Comparison of ENCODE assay signal across 16 cellular contexts in genomic region chr13:29081697-29082440, GRCh38.
"Had no signal": no experiment of that assay in that cellular context is flagged by ENCODE, and none has a peak within 500 bp of the region (broad histone marks: within the 10 kb centered on the region; RNA-seq: fewer than 3 reads in every experiment).

No MANE protein-coding gene starts in this region.

- H3K4me3 Mint-ChIP-seq: activated naive CD8-positive, alpha-beta T cell treated with anti-CD3 and anti-CD28 coated beads, Interleukin-2, amount 10 ng/mL, durations not matched to agents 7 days and 5 days; activated T-helper 1 cell treated with anti-CD3 and anti-CD28 coated beads, Interleukin-12 subunit alpha, Interleukin-12 subunit beta, Interleukin-2, Interleukin-4 antibody, amounts not matched to agents 30 ng/mL and 10 ng/mL and 1 ng/mL, durations not matched to agents 14 hours and 24 hours and 36 hours; brain; endodermal cell; natural killer cell; stimulated activated naive B cell treated with anti-CD40 and anti-IgM and Interleukin-4, amounts not matched to agents 10 μg/mL and 1 μg/mL and 100 μg/mL, for 72 hours had no signal

- ATAC-seq: natural killer cell, pancreas had no signal

- H3K36me3 Mint-ChIP-seq: activated naive CD8-positive, alpha-beta T cell treated with anti-CD3 and anti-CD28 coated beads, Interleukin-2, amount 10 ng/mL, durations not matched to agents 7 days and 5 days; brain; natural killer cell; stimulated activated naive B cell treated with anti-CD40 and anti-IgM and Interleukin-4, amounts not matched to agents 10 μg/mL and 1 μg/mL and 100 μg/mL, for 72 hours had no signal

- H3K27ac Mint-ChIP-seq: activated naive CD8-positive, alpha-beta T cell treated with anti-CD3 and anti-CD28 coated beads, Interleukin-2, amount 10 ng/mL, durations not matched to agents 7 days and 5 days; activated T-helper 1 cell treated with anti-CD3 and anti-CD28 coated beads, Interleukin-12 subunit alpha, Interleukin-12 subunit beta, Interleukin-2, Interleukin-4 antibody, amounts not matched to agents 30 ng/mL and 10 ng/mL and 1 ng/mL, durations not matched to agents 14 hours and 24 hours and 36 hours; brain; endodermal cell; natural killer cell; stimulated activated naive B cell treated with anti-CD40 and anti-IgM and Interleukin-4, amounts not matched to agents 10 μg/mL and 1 μg/mL and 100 μg/mL, for 72 hours had no signal

- DNase-seq: activated naive CD8-positive, alpha-beta T cell treated with anti-CD3 and anti-CD28 coated beads, Interleukin-2, amount 10 ng/mL, durations not matched to agents 7 days and 5 days; caudate nucleus; endodermal cell; foreskin fibroblast; glutamatergic neuron; hippocampal formation; left cardiac atrium; natural killer cell; pancreas; sigmoid colon; stimulated activated CD4-positive, alpha-beta T cell treated with anti-CD3 and anti-CD28 coated beads, Interleukin-4, amount 100 ng/mL, for 24 hours had no signal

- H3K36me3 ChIP-seq: pancreas, sigmoid colon, thoracic aorta had no signal

- H3K27me3 Mint-ChIP-seq: brain; stimulated activated naive B cell treated with anti-CD40 and anti-IgM and Interleukin-4, amounts not matched to agents 10 μg/mL and 1 μg/mL and 100 μg/mL, for 72 hours had no signal

- H3K9me3 Mint-ChIP-seq: activated naive CD8-positive, alpha-beta T cell treated with anti-CD3 and anti-CD28 coated beads, Interleukin-2, amount 10 ng/mL, durations not matched to agents 7 days and 5 days had no signal

- H3K27me3 ChIP-seq: pancreas, sigmoid colon had no signal

- H3K4me1 Mint-ChIP-seq: brain, natural killer cell had no signal

- H3K27ac ChIP-seq: epithelial cell of prostate, pancreas, sigmoid colon, thoracic aorta had no signal

- H3K4me3 ChIP-seq: pancreas, sigmoid colon, thoracic aorta had no signal

- H3K9me3 ChIP-seq: pancreas, sigmoid colon, thoracic aorta had no signal
